20 cellular contexts compared by ENCODE assay signal in the genomic region with DNA sequence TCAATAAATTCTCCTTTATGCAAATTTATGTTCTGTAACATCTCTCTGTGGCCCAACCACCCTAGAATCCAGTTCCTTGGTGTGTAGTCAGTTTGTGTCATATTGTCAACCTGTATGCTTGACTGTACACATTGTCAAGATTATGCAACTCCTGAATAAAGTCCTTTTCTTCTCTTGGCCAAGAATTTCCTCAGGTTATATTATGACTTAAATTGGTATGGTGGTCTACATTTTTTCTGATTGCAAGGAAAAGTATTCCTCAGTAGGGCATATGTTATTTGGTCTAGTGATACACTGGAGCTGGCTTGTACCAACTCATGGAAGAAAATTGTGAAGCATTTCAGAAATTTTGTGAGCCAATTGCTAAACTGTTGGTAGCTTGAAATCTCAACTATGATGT.
"Had no signal": no experiment of that assay in that cellular context is flagged by ENCODE, and none has a peak within 500 bp of the region (broad histone marks: within the 10 kb centered on the region; RNA-seq: fewer than 3 reads in every experiment).

No MANE protein-coding gene starts in this region.

- H3K36me3 ChIP-seq: colonic mucosa, esophagus muscularis mucosa, gastroesophageal sphincter, heart right ventricle, left lung, lower lobe of right lung had no signal

- H3K27ac ChIP-seq: colonic mucosa, esophagus muscularis mucosa, foreskin keratinocyte, gastroesophageal sphincter, heart right ventricle, left lung, lower lobe of right lung had no signal

- ATAC-seq: effector memory CD8-positive, alpha-beta T cell; foreskin keratinocyte; gastroesophageal sphincter; heart right ventricle; left cardiac atrium; left lung; left ventricle myocardium superior; lower lobe of right lung; mucosa of descending colon had no signal

- H3K27me3 ChIP-seq: colonic mucosa, esophagus muscularis mucosa, foreskin keratinocyte, gastroesophageal sphincter, heart right ventricle, left lung had no signal

- H3K9me3 ChIP-seq: colonic mucosa, esophagus muscularis mucosa, gastroesophageal sphincter, left lung, lower lobe of right lung had no signal

- H3K36me3 Mint-ChIP-seq: mesothelial cell of epicardium, naive B cell had no signal

- H3K4me1 Mint-ChIP-seq: naive B cell had no signal

- H3K27me3 Mint-ChIP-seq: dendritic cell treated with granulocyte-macrophage colony-stimulating factor and Interleukin-4, amounts not matched to agents 40 ng/mL and 50 ng/mL, for 4 days; effector memory CD8-positive, alpha-beta T cell; naive B cell had no signal

- H3K4me3 Mint-ChIP-seq: dendritic cell treated with granulocyte-macrophage colony-stimulating factor and Interleukin-4, amounts not matched to agents 40 ng/mL and 50 ng/mL, for 4 days; effector memory CD8-positive, alpha-beta T cell; mesothelial cell of epicardium; naive B cell had no signal

- H3K27ac Mint-ChIP-seq: dendritic cell treated with granulocyte-macrophage colony-stimulating factor and Interleukin-4, amounts not matched to agents 40 ng/mL and 50 ng/mL, for 4 days; effector memory CD8-positive, alpha-beta T cell; mesothelial cell of epicardium; naive B cell had no signal

- DNase-seq: colonic mucosa; cortex of kidney; effector CD8-positive, alpha-beta T cell; effector memory CD8-positive, alpha-beta T cell; foreskin keratinocyte; glutamatergic neuron; head of caudate nucleus; heart right ventricle; hippocampal formation; left cardiac atrium; left lung; left ventricle myocardium superior; lower lobe of right lung; mesenchymal stem cell; mucosa of descending colon; naive B cell had no signal

- H3K4me1 ChIP-seq: colonic mucosa, esophagus muscularis mucosa, foreskin keratinocyte, gastroesophageal sphincter, heart right ventricle, left lung, lower lobe of right lung had no signal

- H3K4me3 ChIP-seq: colonic mucosa, esophagus muscularis mucosa, gastroesophageal sphincter, heart right ventricle, left lung, lower lobe of right lung, mucosa of descending colon had no signal
